In the genomic region with DNA sequence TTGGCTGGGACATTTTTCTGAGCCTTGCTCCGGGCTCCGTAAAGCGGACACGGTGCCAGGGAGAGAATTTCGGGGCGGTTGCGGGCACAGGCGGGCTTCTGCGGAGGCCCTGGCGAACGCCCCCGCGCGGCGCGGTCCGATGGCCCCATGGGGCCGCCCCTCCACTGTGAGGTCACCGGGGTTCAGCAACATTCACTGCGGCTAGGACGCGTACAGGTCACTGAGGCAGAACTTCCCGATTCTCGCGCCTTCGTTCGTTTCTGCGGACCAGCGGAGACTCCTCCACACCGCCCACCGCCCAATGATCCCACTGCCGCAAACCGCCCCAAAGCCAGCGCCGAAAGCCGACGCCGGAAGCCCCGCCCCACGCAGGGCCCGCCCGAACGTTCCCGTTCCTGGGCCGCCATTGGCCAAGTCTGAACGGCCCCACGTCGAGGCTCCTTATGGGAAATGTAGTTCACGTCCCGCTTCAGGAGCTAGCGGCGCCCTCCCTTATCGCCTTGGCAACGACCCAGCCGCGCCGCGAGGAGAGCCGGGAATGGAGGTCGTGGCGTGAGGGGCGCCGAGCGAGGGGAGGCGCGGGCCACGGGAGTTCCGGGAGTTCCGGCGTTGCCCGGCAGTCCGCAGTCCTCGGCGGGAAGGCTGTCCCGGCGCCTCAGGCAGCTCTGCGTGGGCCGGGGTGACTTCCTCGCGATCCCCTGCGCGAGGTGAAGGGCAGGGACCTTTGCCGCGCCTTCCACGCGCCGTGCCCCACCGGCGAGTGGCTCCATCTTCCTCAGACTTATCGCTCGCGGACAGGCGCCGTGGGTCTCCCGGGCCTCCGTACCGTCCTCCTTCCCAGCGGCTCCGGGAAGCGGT, we compare ENCODE assay signal across 1 cellular context.
TF ChIP-seq lines count a peak whose summit lies in the region.

ZNF584 (plus strand) TSS at position 498 of the 858 bp plus-strand sequence. CDS start 499 bp downstream, outside the sequence.

TF ChIP-seq in HepG2, 621 proteins besides CTCF, POLR2A, EP300 and RAD21 (continued from another document and continues in another):
- TF ChIP-seq, protein P1, sequence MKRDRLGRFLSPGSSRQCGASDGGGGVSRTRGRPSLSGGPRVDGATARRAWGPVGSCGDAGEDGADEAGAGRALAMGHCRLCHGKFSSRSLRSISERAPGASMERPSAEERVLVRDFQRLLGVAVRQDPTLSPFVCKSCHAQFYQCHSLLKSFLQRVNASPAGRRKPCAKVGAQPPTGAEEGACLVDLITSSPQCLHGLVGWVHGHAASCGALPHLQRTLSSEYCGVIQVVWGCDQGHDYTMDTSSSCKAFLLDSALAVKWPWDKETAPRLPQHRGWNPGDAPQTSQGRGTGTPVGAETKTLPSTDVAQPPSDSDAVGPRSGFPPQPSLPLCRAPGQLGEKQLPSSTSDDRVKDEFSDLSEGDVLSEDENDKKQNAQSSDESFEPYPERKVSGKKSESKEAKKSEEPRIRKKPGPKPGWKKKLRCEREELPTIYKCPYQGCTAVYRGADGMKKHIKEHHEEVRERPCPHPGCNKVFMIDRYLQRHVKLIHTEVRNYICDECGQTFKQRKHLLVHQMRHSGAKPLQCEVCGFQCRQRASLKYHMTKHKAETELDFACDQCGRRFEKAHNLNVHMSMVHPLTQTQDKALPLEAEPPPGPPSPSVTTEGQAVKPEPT (CRISPR knock-in tag; IDR thresholded peaks at IDR 0.05; ENCODE audit: low read depth), result no peak; the same call in 1 of the 2 replicates
- no peak for TF ChIP-seq NR2F1 (CRISPR knock-in tag; IDR thresholded peaks at IDR 0.05)
- TF ChIP-seq MEF2D (CRISPR knock-in tag; IDR thresholded peaks at IDR 0.05), result no peak
- TF ChIP-seq E2F5 (CRISPR knock-in tag; conservative IDR thresholded peaks at IDR 0.05), result 0 out of 2 replicates have a peak, but pooled peaks have one; percentile 36
- TF ChIP-seq, protein P2, sequence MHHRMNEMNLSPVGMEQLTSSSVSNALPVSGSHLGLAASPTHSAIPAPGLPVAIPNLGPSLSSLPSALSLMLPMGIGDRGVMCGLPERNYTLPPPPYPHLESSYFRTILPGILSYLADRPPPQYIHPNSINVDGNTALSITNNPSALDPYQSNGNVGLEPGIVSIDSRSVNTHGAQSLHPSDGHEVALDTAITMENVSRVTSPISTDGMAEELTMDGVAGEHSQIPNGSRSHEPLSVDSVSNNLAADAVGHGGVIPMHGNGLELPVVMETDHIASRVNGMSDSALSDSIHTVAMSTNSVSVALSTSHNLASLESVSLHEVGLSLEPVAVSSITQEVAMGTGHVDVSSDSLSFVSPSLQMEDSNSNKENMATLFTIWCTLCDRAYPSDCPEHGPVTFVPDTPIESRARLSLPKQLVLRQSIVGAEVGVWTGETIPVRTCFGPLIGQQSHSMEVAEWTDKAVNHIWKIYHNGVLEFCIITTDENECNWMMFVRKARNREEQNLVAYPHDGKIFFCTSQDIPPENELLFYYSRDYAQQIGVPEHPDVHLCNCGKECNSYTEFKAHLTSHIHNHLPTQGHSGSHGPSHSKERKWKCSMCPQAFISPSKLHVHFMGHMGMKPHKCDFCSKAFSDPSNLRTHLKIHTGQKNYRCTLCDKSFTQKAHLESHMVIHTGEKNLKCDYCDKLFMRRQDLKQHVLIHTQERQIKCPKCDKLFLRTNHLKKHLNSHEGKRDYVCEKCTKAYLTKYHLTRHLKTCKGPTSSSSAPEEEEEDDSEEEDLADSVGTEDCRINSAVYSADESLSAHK (CRISPR knock-in tag; IDR thresholded peaks at IDR 0.05; ENCODE audit: borderline replicate concordance), result no peak; the same call in 1 of the 2 replicates
- TF ChIP-seq ZBTB43 (CRISPR knock-in tag; conservative IDR thresholded peaks at IDR 0.05), result no peak
- no peak for TF ChIP-seq TP53 (CRISPR knock-in tag; conservative IDR thresholded peaks at IDR 0.05)
- TF ChIP-seq ZNF720 (CRISPR knock-in tag; IDR thresholded peaks at IDR 0.05), result no peak
- no peak for TF ChIP-seq MATR3 (CRISPR knock-in tag; IDR thresholded peaks at IDR 0.05)
- no peak for TF ChIP-seq ZFP62 (CRISPR knock-in tag; IDR thresholded peaks at IDR 0.05)
- no peak for TF ChIP-seq ZNF841 (CRISPR knock-in tag; IDR thresholded peaks at IDR 0.05; ENCODE audit: borderline replicate concordance)
- TF ChIP-seq CC2D1A (CRISPR knock-in tag; IDR thresholded peaks at IDR 0.05), result no peak
- TF ChIP-seq HOXA5 (CRISPR knock-in tag; IDR thresholded peaks at IDR 0.05), result no peak; the same call in none of the 2 replicates
- no peak for TF ChIP-seq MAFF (IDR thresholded peaks at IDR 0.05; ENCODE audit: low read depth, low read length)
- TF ChIP-seq HDAC2 (CRISPR knock-in tag; IDR thresholded peaks at IDR 0.05), result no peak; the same call in none of the 2 replicates
- TF ChIP-seq KLF11 (CRISPR knock-in tag; IDR thresholded peaks at IDR 0.05), result no peak
- TF ChIP-seq DMAP1 (CRISPR knock-in tag; IDR thresholded peaks at IDR 0.05), result peak; percentile 54; the same call in 1 of the 2 replicates
- no peak for TF ChIP-seq CEBPB (IDR thresholded peaks at IDR 0.05; ENCODE audit: borderline replicate concordance, low read depth, low read length)
- no peak for TF ChIP-seq SNAI1 (CRISPR knock-in tag; IDR thresholded peaks at IDR 0.05; ENCODE audit: borderline replicate concordance)
- no peak for TF ChIP-seq PCBP2 (optimal IDR thresholded peaks at IDR 0.05; ENCODE audit: low read depth, low read length, poor library complexity, severe bottlenecking)
- no peak for TF ChIP-seq SYNCRIP (IDR thresholded peaks at IDR 0.05; ENCODE audit: insufficient read depth, low read depth, low read length)
- TF ChIP-seq NFE2L2 (IDR thresholded peaks at IDR 0.05; ENCODE audit: low read length), result no peak
- no peak for TF ChIP-seq FOXO4 (CRISPR knock-in tag; conservative IDR thresholded peaks at IDR 0.05)
- TF ChIP-seq, protein P3, sequence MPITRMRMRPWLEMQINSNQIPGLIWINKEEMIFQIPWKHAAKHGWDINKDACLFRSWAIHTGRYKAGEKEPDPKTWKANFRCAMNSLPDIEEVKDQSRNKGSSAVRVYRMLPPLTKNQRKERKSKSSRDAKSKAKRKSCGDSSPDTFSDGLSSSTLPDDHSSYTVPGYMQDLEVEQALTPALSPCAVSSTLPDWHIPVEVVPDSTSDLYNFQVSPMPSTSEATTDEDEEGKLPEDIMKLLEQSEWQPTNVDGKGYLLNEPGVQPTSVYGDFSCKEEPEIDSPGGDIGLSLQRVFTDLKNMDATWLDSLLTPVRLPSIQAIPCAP (CRISPR knock-in tag; IDR thresholded peaks at IDR 0.05; ENCODE audit: low read depth), result no peak
- TF ChIP-seq AKAP8 (CRISPR knock-in tag; IDR thresholded peaks at IDR 0.05), result 0 out of 2 replicates have a peak, but pooled peaks have one; percentile 20
- TF ChIP-seq ZNF138 (CRISPR knock-in tag; IDR thresholded peaks at IDR 0.05; ENCODE audit: low read depth), result no peak; the same call in 1 of the 2 replicates
- TF ChIP-seq TEF (CRISPR knock-in tag; IDR thresholded peaks at IDR 0.05), result no peak
- peak; percentile 75; the same call in 1 of the 2 replicates for TF ChIP-seq CENPT (CRISPR knock-in tag; IDR thresholded peaks at IDR 0.05; ENCODE audit: low read depth)
- no peak for TF ChIP-seq ZNF207 (IDR thresholded peaks at IDR 0.05; ENCODE audit: borderline replicate concordance)
- TF ChIP-seq, protein P4, sequence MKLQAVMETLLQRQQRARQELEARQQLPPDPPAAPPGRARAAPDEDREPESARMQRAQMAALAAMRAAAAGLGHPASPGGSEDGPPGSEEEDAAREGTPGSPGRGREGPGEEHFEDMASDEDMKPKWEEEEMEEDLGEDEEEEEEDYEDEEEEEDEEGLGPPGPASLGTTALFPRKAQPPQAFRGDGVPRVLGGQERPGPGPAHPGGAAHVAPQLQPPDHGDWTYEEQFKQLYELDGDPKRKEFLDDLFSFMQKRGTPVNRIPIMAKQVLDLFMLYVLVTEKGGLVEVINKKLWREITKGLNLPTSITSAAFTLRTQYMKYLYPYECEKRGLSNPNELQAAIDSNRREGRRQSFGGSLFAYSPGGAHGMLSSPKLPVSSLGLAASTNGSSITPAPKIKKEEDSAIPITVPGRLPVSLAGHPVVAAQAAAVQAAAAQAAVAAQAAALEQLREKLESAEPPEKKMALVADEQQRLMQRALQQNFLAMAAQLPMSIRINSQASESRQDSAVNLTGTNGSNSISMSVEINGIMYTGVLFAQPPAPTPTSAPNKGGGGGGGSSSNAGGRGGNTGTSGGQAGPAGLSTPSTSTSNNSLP (IDR thresholded peaks at IDR 0.05; ENCODE audit: low read depth, low read length), result no peak
- TF ChIP-seq SAFB2 (CRISPR knock-in tag; IDR thresholded peaks at IDR 0.05; ENCODE audit: borderline replicate concordance, low read depth), result peak; percentile 68; the same call in 1 of the 2 replicates
- no peak for TF ChIP-seq DDIT3 (CRISPR knock-in tag; IDR thresholded peaks at IDR 0.05)
- no peak for TF ChIP-seq ZNF773 (CRISPR knock-in tag; IDR thresholded peaks at IDR 0.05; ENCODE audit: borderline replicate concordance)
- peak; percentile 67 for TF ChIP-seq SALL1 (CRISPR knock-in tag; IDR thresholded peaks at IDR 0.05)
- TF ChIP-seq, protein P5, sequence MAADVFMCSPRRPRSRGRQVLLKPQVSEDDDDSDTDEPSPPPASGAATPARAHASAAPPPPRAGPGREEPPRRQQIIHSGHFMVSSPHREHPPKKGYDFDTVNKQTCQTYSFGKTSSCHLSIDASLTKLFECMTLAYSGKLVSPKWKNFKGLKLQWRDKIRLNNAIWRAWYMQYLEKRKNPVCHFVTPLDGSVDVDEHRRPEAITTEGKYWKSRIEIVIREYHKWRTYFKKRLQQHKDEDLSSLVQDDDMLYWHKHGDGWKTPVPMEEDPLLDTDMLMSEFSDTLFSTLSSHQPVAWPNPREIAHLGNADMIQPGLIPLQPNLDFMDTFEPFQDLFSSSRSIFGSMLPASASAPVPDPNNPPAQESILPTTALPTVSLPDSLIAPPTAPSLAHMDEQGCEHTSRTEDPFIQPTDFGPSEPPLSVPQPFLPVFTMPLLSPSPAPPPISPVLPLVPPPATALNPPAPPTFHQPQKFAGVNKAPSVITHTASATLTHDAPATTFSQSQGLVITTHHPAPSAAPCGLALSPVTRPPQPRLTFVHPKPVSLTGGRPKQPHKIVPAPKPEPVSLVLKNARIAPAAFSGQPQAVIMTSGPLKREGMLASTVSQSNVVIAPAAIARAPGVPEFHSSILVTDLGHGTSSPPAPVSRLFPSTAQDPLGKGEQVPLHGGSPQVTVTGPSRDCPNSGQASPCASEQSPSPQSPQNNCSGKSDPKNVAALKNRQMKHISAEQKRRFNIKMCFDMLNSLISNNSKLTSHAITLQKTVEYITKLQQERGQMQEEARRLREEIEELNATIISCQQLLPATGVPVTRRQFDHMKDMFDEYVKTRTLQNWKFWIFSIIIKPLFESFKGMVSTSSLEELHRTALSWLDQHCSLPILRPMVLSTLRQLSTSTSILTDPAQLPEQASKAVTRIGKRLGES (CRISPR knock-in tag; IDR thresholded peaks at IDR 0.05; ENCODE audit: borderline replicate concordance), result no peak
- TF ChIP-seq, protein P6, sequence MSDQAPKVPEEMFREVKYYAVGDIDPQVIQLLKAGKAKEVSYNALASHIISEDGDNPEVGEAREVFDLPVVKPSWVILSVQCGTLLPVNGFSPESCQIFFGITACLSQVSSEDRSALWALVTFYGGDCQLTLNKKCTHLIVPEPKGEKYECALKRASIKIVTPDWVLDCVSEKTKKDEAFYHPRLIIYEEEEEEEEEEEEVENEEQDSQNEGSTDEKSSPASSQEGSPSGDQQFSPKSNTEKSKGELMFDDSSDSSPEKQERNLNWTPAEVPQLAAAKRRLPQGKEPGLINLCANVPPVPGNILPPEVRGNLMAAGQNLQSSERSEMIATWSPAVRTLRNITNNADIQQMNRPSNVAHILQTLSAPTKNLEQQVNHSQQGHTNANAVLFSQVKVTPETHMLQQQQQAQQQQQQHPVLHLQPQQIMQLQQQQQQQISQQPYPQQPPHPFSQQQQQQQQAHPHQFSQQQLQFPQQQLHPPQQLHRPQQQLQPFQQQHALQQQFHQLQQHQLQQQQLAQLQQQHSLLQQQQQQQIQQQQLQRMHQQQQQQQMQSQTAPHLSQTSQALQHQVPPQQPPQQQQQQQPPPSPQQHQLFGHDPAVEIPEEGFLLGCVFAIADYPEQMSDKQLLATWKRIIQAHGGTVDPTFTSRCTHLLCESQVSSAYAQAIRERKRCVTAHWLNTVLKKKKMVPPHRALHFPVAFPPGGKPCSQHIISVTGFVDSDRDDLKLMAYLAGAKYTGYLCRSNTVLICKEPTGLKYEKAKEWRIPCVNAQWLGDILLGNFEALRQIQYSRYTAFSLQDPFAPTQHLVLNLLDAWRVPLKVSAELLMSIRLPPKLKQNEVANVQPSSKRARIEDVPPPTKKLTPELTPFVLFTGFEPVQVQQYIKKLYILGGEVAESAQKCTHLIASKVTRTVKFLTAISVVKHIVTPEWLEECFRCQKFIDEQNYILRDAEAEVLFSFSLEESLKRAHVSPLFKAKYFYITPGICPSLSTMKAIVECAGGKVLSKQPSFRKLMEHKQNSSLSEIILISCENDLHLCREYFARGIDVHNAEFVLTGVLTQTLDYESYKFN (CRISPR knock-in tag; conservative IDR thresholded peaks at IDR 0.05), result no peak; the same call in 1 of the 2 replicates
- no peak for TF ChIP-seq ZNF615 (CRISPR knock-in tag; IDR thresholded peaks at IDR 0.05; ENCODE audit: borderline replicate concordance)
